20 cellular contexts compared by ENCODE assay signal in genomic region chr2:157264099-157264498, GRCh38. TPM values are rescaled to one million over a fixed set of nuclear protein-coding genes. Genes with fewer than 3 reads are reported as not detected.
DNase-seq lines count a peak whose midpoint lies in the region; ATAC-seq and TF ChIP-seq lines count a peak whose summit lies in the region.
"Had no signal": no experiment of that assay in that cellular context is flagged by ENCODE, and none has a peak within 500 bp of the region (broad histone marks: within the 10 kb centered on the region; RNA-seq: fewer than 3 reads in every experiment).

No MANE protein-coding gene starts in this region.

- H3K4me3 ChIP-seq in heart right ventricle = no peak overlapping the region
- peak overlapping the region; percentile 42 for H3K4me3 ChIP-seq in WI38 (ENCODE audit: low read depth, low read length)
- H3K4me3 ChIP-seq in upper lobe of right lung = no peak overlapping the region
- H3K4me3 ChIP-seq: PC-9, uterus had no signal

- intact Hi-C loops in Right ventricle myocardium superior (cut with DNase I) (no loop called here), heart right ventricle (cut with DNase I) (no loop called here), upper lobe of right lung (cut with DNase I) (no loop called here)

- H3K9me3 ChIP-seq in heart right ventricle = no peaks in the 10 kb centered on the region
- H3K9me3 ChIP-seq in upper lobe of right lung = no peaks in the 10 kb centered on the region
- H3K9me3 ChIP-seq: uterus had no signal

- no peaks in the 10 kb centered on the region for H3K36me3 ChIP-seq in heart right ventricle
- H3K36me3 ChIP-seq in upper lobe of right lung = no peaks in the 10 kb centered on the region
- H3K36me3 ChIP-seq: uterus had no signal

- DNase-seq in Right ventricle myocardium superior (no peak), heart right ventricle (no peak), fibroblast of peridontal ligament (ENCODE audit: extremely low read depth) (peak; percentile 81), upper lobe of right lung (no peak), cortex of kidney (lab: John Stamatoyannopoulos, UW) (no peak), T-cell (no peak)
- DNase-seq: activated CD8-positive, alpha-beta T cell treated with anti-CD3 and anti-CD28 coated beads for 36 hours; kidney; MV-4-11; NCI-H2081 treated with DMSO at 0.1 percent for 48 hours; NCI-H69; PC-9; stimulated activated naive CD8-positive, alpha-beta T cell treated with anti-CD3 and anti-CD28 coated beads, Interleukin-15, amount 100 ng/mL, for 72 hours; uterus had no signal

- H3K27me3 Mint-ChIP-seq in T-cell = no peaks in the 10 kb centered on the region
- H3K27me3 Mint-ChIP-seq: stimulated activated naive CD8-positive, alpha-beta T cell treated with anti-CD3 and anti-CD28 coated beads, Interleukin-15, amount 100 ng/mL, for 72 hours had no signal

- TF ChIP-seq CTCF in heart right ventricle (IDR thresholded peaks at IDR 0.05) (no peak), WI38 (IDR thresholded peaks at IDR 0.05; ENCODE audit: low read depth, low read length) (no peak), upper lobe of right lung (IDR thresholded peaks at IDR 0.05) (no peak)

- H3K4me3 Mint-ChIP-seq in T-cell = no peak overlapping the region
- H3K4me3 Mint-ChIP-seq: activated CD8-positive, alpha-beta T cell treated with anti-CD3 and anti-CD28 coated beads for 36 hours; activated T-helper 1 cell treated with anti-CD3 and anti-CD28 coated beads, Interleukin-12 subunit alpha, Interleukin-12 subunit beta, Interleukin-2, Interleukin-4 antibody, amounts not matched to agents 30 ng/mL and 10 ng/mL and 1 ng/mL, durations not matched to agents 14 hours and 24 hours and 36 hours; neural crest cell; stimulated activated naive CD8-positive, alpha-beta T cell treated with anti-CD3 and anti-CD28 coated beads, Interleukin-15, amount 100 ng/mL, for 72 hours had no signal

- H3K4me1 Mint-ChIP-seq in T-cell = peaks cover 9 to 10% (median 10%) of the 10 kb centered on the region in 3 donors

- WGBS in heart right ventricle, 2 donors = 49 to 53% methylated on average over 3 of the region's 3 CpGs

- ATAC-seq in Right ventricle myocardium superior (ENCODE audit: poor library complexity) = peak; percentile 29
- no peak for ATAC-seq in heart right ventricle
- no peak for ATAC-seq in upper lobe of right lung
- no peak for ATAC-seq in HG03520 (IDR thresholded peaks at IDR 0.05; ENCODE audit: unreplicated experiment)
- ATAC-seq in T-cell (replicated peaks in 1 of 4) = no peak
- ATAC-seq: activated CD8-positive, alpha-beta T cell treated with anti-CD3 and anti-CD28 coated beads for 36 hours; stimulated activated naive CD8-positive, alpha-beta T cell treated with anti-CD3 and anti-CD28 coated beads, Interleukin-15, amount 100 ng/mL, for 72 hours had no signal

- POLR2A ChIA-PET in T-cell (lab: Charles Lee) = no interaction called here

- H3K4me1 ChIP-seq in heart right ventricle (peaks cover 0 to 13% (median 7%) of the 10 kb centered on the region in 9 donors), upper lobe of right lung (no peaks in the 10 kb centered on the region)
- H3K4me1 ChIP-seq: uterus had no signal

- H3K27ac ChIP-seq in heart right ventricle (no peak overlapping the region), upper lobe of right lung (no peak overlapping the region)
- H3K27ac ChIP-seq: PC-9, uterus, VCaP had no signal

- H3K9me3 Mint-ChIP-seq in T-cell = no peaks in the 10 kb centered on the region
- H3K9me3 Mint-ChIP-seq: activated CD8-positive, alpha-beta T cell treated with anti-CD3 and anti-CD28 coated beads for 36 hours; activated T-helper 1 cell treated with anti-CD3 and anti-CD28 coated beads, Interleukin-12 subunit alpha, Interleukin-12 subunit beta, Interleukin-2, Interleukin-4 antibody, amounts not matched to agents 30 ng/mL and 10 ng/mL and 1 ng/mL, durations not matched to agents 14 hours and 24 hours and 36 hours; neural crest cell; stimulated activated naive CD8-positive, alpha-beta T cell treated with anti-CD3 and anti-CD28 coated beads, Interleukin-15, amount 100 ng/mL, for 72 hours had no signal

- H3K27ac Mint-ChIP-seq in T-cell = no peak overlapping the region
- H3K27ac Mint-ChIP-seq: activated CD8-positive, alpha-beta T cell treated with anti-CD3 and anti-CD28 coated beads for 36 hours; activated T-helper 1 cell treated with anti-CD3 and anti-CD28 coated beads, Interleukin-12 subunit alpha, Interleukin-12 subunit beta, Interleukin-2, Interleukin-4 antibody, amounts not matched to agents 30 ng/mL and 10 ng/mL and 1 ng/mL, durations not matched to agents 14 hours and 24 hours and 36 hours; stimulated activated naive CD8-positive, alpha-beta T cell treated with anti-CD3 and anti-CD28 coated beads, Interleukin-15, amount 100 ng/mL, for 72 hours had no signal

- H3K36me3 Mint-ChIP-seq in T-cell = no peaks in the 10 kb centered on the region

- CTCF ChIA-PET in T-cell (lab: Charles Lee) = interaction anchor here in 1 of 2 donors (0.6 kb wide), 1 partner anchor 1482 kb away, joined by 3 read pairs; no protein-coding TSS in a partner anchor

- H3K27me3 ChIP-seq in heart right ventricle (no peaks in the 10 kb centered on the region), upper lobe of right lung (no peaks in the 10 kb centered on the region)
- H3K27me3 ChIP-seq: uterus had no signal

RNA-seq across cellular contexts. Expression of gene GALNT5, which starts 6.6 kb away (rescaled TPM):
- total RNA-seq in Right ventricle myocardium superior (0.16 TPM), heart right ventricle (under 1 TPM; 0.08 to 0.74 (median 0.23) TPM), upper lobe of right lung (40.2 TPM), T-cell (under 1 TPM in 3 of 5 donors, not detected in 2; 0.09 to 0.23 (median 0.10) TPM)
- under 1 TPM in 1 of 2 donors, not detected in 1; 0.06 TPM for polyA plus RNA-seq in heart right ventricle
- total RNA-seq: activated CD8-positive, alpha-beta T cell treated with anti-CD3 and anti-CD28 coated beads for 36 hours; activated T-helper 1 cell treated with anti-CD3 and anti-CD28 coated beads, Interleukin-12 subunit alpha, Interleukin-12 subunit beta, Interleukin-2, Interleukin-4 antibody, amounts not matched to agents 30 ng/mL and 10 ng/mL and 1 ng/mL, durations not matched to agents 14 hours and 24 hours and 36 hours; mesenteric fat pad had no signal

Comparison
In these comparisons a context has a peak if more than half of its experiments do, and no peak if none do; other contexts are left out.
1. RNA of gene GALNT5, which starts 6.6 kb away (total RNA-seq): 40.2 TPM in upper lobe of right lung (single experiment); 0.08 to 0.74 TPM in heart right ventricle, 0.16 TPM in Right ventricle myocardium superior (single experiment) and 0.09 to 0.23 TPM in T-cell; every median in the first group is over 10 times any median in the second.